ENCODE assay signal across 26 cellular contexts in genomic region chr6:131741688-131742393, GRCh38. TPM values are rescaled to one million over a fixed set of nuclear protein-coding genes. Genes with fewer than 3 reads are reported as not detected.
"Had no signal": no experiment of that assay in that cellular context is flagged by ENCODE, and none has a peak within 500 bp of the region (broad histone marks: within the 10 kb centered on the region; RNA-seq: fewer than 3 reads in every experiment).

No MANE protein-coding gene starts in this region.

- ATAC-seq: activated CD4-positive, alpha-beta T cell treated with anti-CD3 and anti-CD28 coated beads for 36 hours; activated T-helper 17 cell treated with anti-CD3 and anti-CD28 coated beads, Interleukin-2, amount 50 U/mL, for 72 hours had no signal

- DNase-seq: activated CD4-positive, alpha-beta memory T cell treated with anti-CD3 and anti-CD28 coated beads, Interleukin-2, amount 10 ng/mL, durations not matched to agents 7 days and 5 days; activated CD4-positive, alpha-beta T cell treated with anti-CD3 and anti-CD28 coated beads for 36 hours; activated CD4-positive, alpha-beta T cell treated with anti-CD3 and anti-CD28 coated beads, Interleukin-2, amount 50 U/mL, for 1 hour; activated gamma-delta T cell treated with Interleukin-2 at 50 U/mL for 16 hours; activated naive CD4-positive, alpha-beta T cell treated with anti-CD3 and anti-CD28 coated beads, Interleukin-2, amount 10 ng/mL, durations not matched to agents 7 days and 5 days; activated naive CD8-positive, alpha-beta T cell treated with anti-CD3 and anti-CD28 coated beads for 36 hours; activated T-cell treated with anti-CD3 and anti-CD28 coated beads for 4 hours; activated T-cell treated with anti-CD3 and anti-CD28 coated beads, Interleukin-2, amount 50 U/mL, for 48 hours; brain microvascular endothelial cell; NCI-H1092; NCI-H1417; NCI-H1694 treated with DMSO at 0.1 percent for 48 hours; NCI-H2081 treated with DMSO at 0.1 percent for 48 hours; NCI-H2171 treated with DMSO at 0.1 percent for 48 hours; NCI-H226; NCI-H526; NCI-H82; WERI-Rb-1 had no signal

RNA-seq across cellular contexts. Expression of gene CTAGE9, which starts 31.0 kb away (rescaled TPM):
- total RNA-seq: activated CD4-positive, alpha-beta memory T cell treated with anti-CD3 and anti-CD28 coated beads, Interleukin-2, amount 10 ng/mL, durations not matched to agents 7 days and 5 days; activated CD8-positive, alpha-beta memory T cell treated with anti-CD3 and anti-CD28 coated beads for 36 hours; activated naive CD8-positive, alpha-beta T cell treated with anti-CD3 and anti-CD28 coated beads for 36 hours; activated T-helper 17 cell treated with anti-CD3 and anti-CD28 coated beads, Interleukin-2, amount 50 U/mL, for 72 hours; cardiac muscle cell; LHCN-M2; M059J; NCI-H460; OCI-LY7; RPMI7951 had no signal

RNA-seq across cellular contexts. Expression of gene OR2A4, which starts 40.6 kb away (rescaled TPM):
- total RNA-seq: activated CD4-positive, alpha-beta memory T cell treated with anti-CD3 and anti-CD28 coated beads, Interleukin-2, amount 10 ng/mL, durations not matched to agents 7 days and 5 days; activated CD4-positive, alpha-beta T cell treated with anti-CD3 and anti-CD28 coated beads for 36 hours; activated CD8-positive, alpha-beta memory T cell treated with anti-CD3 and anti-CD28 coated beads for 36 hours; activated naive CD8-positive, alpha-beta T cell treated with anti-CD3 and anti-CD28 coated beads for 36 hours; activated T-helper 17 cell treated with anti-CD3 and anti-CD28 coated beads, Interleukin-2, amount 50 U/mL, for 72 hours; cardiac muscle cell; OCI-LY7; RPMI7951 had no signal
